ENCODE assay signal across 8 cellular contexts in the genomic region with DNA sequence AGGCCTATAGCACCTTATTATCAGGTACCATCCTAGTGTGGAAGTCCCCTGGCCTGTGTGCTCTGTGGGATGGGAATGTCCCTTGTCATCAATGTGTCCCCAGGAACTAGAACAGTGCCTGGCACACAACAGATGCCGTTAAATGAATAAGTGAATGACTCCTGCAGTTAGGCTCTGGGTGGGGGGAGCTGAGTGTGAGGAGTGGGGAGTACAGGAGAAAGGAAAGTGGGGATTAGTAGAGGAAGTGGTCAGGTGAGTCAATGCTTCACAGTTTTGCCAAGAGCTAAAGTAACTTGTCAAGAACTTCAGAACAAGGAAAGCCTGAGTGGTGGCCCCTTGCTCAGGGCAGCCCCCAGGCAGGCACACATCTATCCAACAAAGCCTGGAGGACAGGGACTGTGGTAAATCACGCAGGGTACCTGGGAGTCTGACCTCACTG. TPM values are rescaled to one million over a fixed set of nuclear protein-coding genes. Genes with fewer than 3 reads are reported as not detected.
DNase-seq lines count a peak whose midpoint lies in the region; ATAC-seq, FAIRE-seq and TF ChIP-seq lines count a peak whose summit lies in the region.

No MANE protein-coding gene starts in this region.

- H3K27ac ChIP-seq in OCI-LY1 (ENCODE audit: low read depth, low read length, poor library complexity, severe bottlenecking) (peak overlapping the region; percentile 99), K562 (ENCODE audit: extremely low read depth, low read depth, low read length) (0 out of 3 replicates have a peak overlapping the region, but pooled peaks have one; percentile 22)

- no peak for ATAC-seq in K562
- ATAC-seq in GM21526 (IDR thresholded peaks at IDR 0.05; ENCODE audit: low FRiP score, unreplicated experiment), result no peak

- 100% methylated on average over 2 of the region's 2 CpGs for WGBS in K562 (ENCODE audit: insufficient coverage, low coverage, missing lambda C conversion rate)

- H3K36me3 ChIP-seq in OCI-LY1 (ENCODE audit: insufficient read depth, low read length), result peaks cover 22% of the 10 kb centered on the region; the same call in 1 of the 2 replicates
- H3K36me3 ChIP-seq in K562 (ENCODE audit: control insufficient read depth, insufficient read depth, low read length), result no peaks in the 10 kb centered on the region

- no TSS peak for BruUV-seq in K562 (replicated peaks; lab: Mats Ljungman, UMichigan)

- peaks cover 73% of the 10 kb centered on the region for H3K4me1 ChIP-seq in OCI-LY1 (ENCODE audit: insufficient read depth, low read length, severe bottlenecking)
- H3K4me1 ChIP-seq in K562 (replicated peaks in 1 of 2; ENCODE audit: control insufficient read depth in 2 of 2, insufficient read depth in 2 of 2, low read length in 2 of 2), result peaks cover 23 to 30% of the 10 kb centered on the region in 2 experiments

- H3K9me3 ChIP-seq in OCI-LY1 (ENCODE audit: low read length) (no peaks in the 10 kb centered on the region), K562 (replicated peaks; ENCODE audit: control insufficient read depth, insufficient read depth, low read depth, low read length) (no peaks in the 10 kb centered on the region)

- H4K20me1 ChIP-seq in OCI-LY1 (ENCODE audit: insufficient read depth, low read length) (no peaks in the 10 kb centered on the region), K562 (replicated peaks; ENCODE audit: control insufficient read depth, insufficient read depth, low read length) (no peaks in the 10 kb centered on the region)

- no peak for TF ChIP-seq POLR2A in K562 (conservative IDR thresholded peaks at IDR 0.05)

- H3K79me2 ChIP-seq in OCI-LY1 (ENCODE audit: insufficient read depth, low read length) (no peaks in the 10 kb centered on the region), K562 (ENCODE audit: control insufficient read depth, insufficient read depth, low read length) (no peaks in the 10 kb centered on the region)

- no peak for TF ChIP-seq EP300 in K562 (IDR thresholded peaks at IDR 0.05; ENCODE audit: low read length)

- CTCF ChIA-PET in K562 (lab: Yijun Ruan, JAX; ENCODE audit: low intra/inter-chr PET ratio), result interaction anchor here (1.2 to 4.6 kb wide), 3 partner anchors 86 to 297 kb away, joined by 3 to 58 read pairs (median 53); no protein-coding TSS in a partner anchor

- no peak for FAIRE-seq in K562 (lab: Jason Lieb, UNC)

- no peaks in the 10 kb centered on the region for H3K9me2 ChIP-seq in OCI-LY1 (ENCODE audit: low read depth, low read length)

- peak; percentile 69 for DNase-seq in activated naive CD4-positive, alpha-beta T cell treated with Interleukin-2 at 50 U/mL for 16 hours
- DNase-seq in activated naive CD4-positive, alpha-beta T cell (lab: John Stamatoyannopoulos, UW), result no peak
- DNase-seq in K562 (ENCODE audit: extremely low read depth in 1 of 4, low spot score in 3 of 4), result no peak
- peak in 2 of 3 donors; percentile 63 to 77 for DNase-seq in stimulated activated CD4-positive, alpha-beta T cell treated with anti-CD3 and anti-CD28 coated beads, TNF-alpha, amount 100 ng/mL, for 48 hours (ENCODE audit: low read depth in 3 of 3)
- no peak for DNase-seq in NCI-H446 (lab: John Stamatoyannopoulos, UW)
- DNase-seq in NCI-H1048 (lab: John Stamatoyannopoulos, UW), result no peak

- in situ Hi-C loops in K562 (cut with MboI), result loop anchor here (10.0 kb wide), 1 partner anchor 171 kb away; no protein-coding TSS in a partner anchor

- H2AFZ ChIP-seq in OCI-LY1 (ENCODE audit: low read length), result no peak overlapping the region
- H2AFZ ChIP-seq in K562 (ENCODE audit: low read depth, low read length), result peak overlapping the region; percentile 97; the same call in 1 of the 2 replicates

- TF ChIP-seq CTCF in OCI-LY1 (IDR thresholded peaks at IDR 0.05; ENCODE audit: low read length), result no peak
- no peak for TF ChIP-seq CTCF in K562 (IDR thresholded peaks at IDR 0.05 in 2 of 3, conservative IDR thresholded peaks at IDR 0.05 in 1 of 3; ENCODE audit: insufficient read depth in 2 of 3, low read depth in 1 of 3, low read length in 3 of 3)

- H3K9ac ChIP-seq in OCI-LY1 (ENCODE audit: low read length) (peak overlapping the region; percentile 80), K562 (ENCODE audit: insufficient read depth in 1 of 2, low read depth in 2 of 2, low read length in 2 of 2) (no peak overlapping the region)

- H3K4me2 ChIP-seq in OCI-LY1 (ENCODE audit: low read length) (peak overlapping the region; percentile 50), K562 (ENCODE audit: insufficient read depth, low read length) (no peak overlapping the region)

- intact Hi-C loops in K562 (cut with micrococcal nuclease), result loop anchor here (2.0 to 10.0 kb wide), 3 partner anchors 89 to 297 kb away; a partner anchor contains a TSS

- H3F3A ChIP-seq in OCI-LY1 (ENCODE audit: insufficient read depth, low read length), result no peaks in the 10 kb centered on the region

- H3K4me3 ChIP-seq in OCI-LY1 (ENCODE audit: low read depth, low read length, poor library complexity, severe bottlenecking) (peak overlapping the region; percentile 21), K562 (no peak overlapping the region)

- TF ChIP-seq RAD21 in K562 (CRISPR knock-in tag; conservative IDR thresholded peaks at IDR 0.05 in 1 of 2, IDR thresholded peaks at IDR 0.05 in 1 of 2), result no peak

- no peaks in the 10 kb centered on the region for H3K9me1 ChIP-seq in K562 (ENCODE audit: control insufficient read depth, insufficient read depth, low read length)

- POLR2A ChIA-PET in K562 (lab: Yijun Ruan, JAX), result interaction anchor here (0.6 to 1.0 kb wide), 3 partner anchors 10 to 249 kb away, joined by 3 to 4 read pairs (median 3); no protein-coding TSS in a partner anchor

- no peaks in the 10 kb centered on the region for H3K27me3 ChIP-seq in OCI-LY1 (ENCODE audit: insufficient read depth, low read length)
- H3K27me3 ChIP-seq in K562 (ENCODE audit: control insufficient read depth in 2 of 2, insufficient read depth in 2 of 2, low read length in 2 of 2), result no peaks in the 10 kb centered on the region

TF ChIP-seq in K562, 482 proteins besides CTCF, POLR2A, EP300 and RAD21 (continues in another document):
- TF ChIP-seq ZKSCAN8 (CRISPR knock-in tag; IDR thresholded peaks at IDR 0.05) (no peak), ZNF140 (CRISPR knock-in tag; IDR thresholded peaks at IDR 0.05) (no peak), FOXK1 (CRISPR knock-in tag; IDR thresholded peaks at IDR 0.05; ENCODE audit: borderline replicate concordance) (no peak), MTA2 (IDR thresholded peaks at IDR 0.05; ENCODE audit: low read depth) (no peak), ZBTB7A (IDR thresholded peaks at IDR 0.05; ENCODE audit: borderline replicate concordance, control insufficient read depth, low read depth, low read length) (no peak)
- TF ChIP-seq, protein P1, sequence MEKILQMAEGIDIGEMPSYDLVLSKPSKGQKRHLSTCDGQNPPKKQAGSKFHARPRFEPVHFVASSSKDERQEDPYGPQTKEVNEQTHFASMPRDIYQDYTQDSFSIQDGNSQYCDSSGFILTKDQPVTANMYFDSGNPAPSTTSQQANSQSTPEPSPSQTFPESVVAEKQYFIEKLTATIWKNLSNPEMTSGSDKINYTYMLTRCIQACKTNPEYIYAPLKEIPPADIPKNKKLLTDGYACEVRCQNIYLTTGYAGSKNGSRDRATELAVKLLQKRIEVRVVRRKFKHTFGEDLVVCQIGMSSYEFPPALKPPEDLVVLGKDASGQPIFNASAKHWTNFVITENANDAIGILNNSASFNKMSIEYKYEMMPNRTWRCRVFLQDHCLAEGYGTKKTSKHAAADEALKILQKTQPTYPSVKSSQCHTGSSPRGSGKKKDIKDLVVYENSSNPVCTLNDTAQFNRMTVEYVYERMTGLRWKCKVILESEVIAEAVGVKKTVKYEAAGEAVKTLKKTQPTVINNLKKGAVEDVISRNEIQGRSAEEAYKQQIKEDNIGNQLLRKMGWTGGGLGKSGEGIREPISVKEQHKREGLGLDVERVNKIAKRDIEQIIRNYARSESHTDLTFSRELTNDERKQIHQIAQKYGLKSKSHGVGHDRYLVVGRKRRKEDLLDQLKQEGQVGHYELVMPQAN (IDR thresholded peaks at IDR 0.05; ENCODE audit: borderline replicate concordance), result no peak

RNA-seq across cellular contexts. Expression of a gene that starts 33.4 kb away (rescaled TPM):
- total RNA-seq in K562 (2011; cell fraction: chromatin; rRNA removed; ENCODE audit: low replicate concordance), result 76.2 and 102 TPM in 2 replicates
- 211 and 214 TPM in 2 replicates for total RNA-seq in K562 (2011; cell fraction: nucleolus; rRNA removed)
- total RNA-seq in K562 (2011; cell fraction: nucleoplasm; rRNA removed), result 181 and 184 TPM in 2 replicates
- 104 and 149 TPM in 2 replicates for total RNA-seq in K562 (2014; rRNA removed)
- 172 and 181 TPM in 2 replicates for total RNA-seq in K562 (2014; rRNA removed; fragmentation: Illumina TruSeq; extraction: Trizol)
- 146 and 162 TPM in 2 replicates for total RNA-seq in K562 (2015; rRNA removed; fragmentation: Illumina TruSeq; extraction: Trizol)
- total RNA-seq in K562 (2021), result 129 and 143 TPM in 2 replicates
- 226 and 263 TPM in 2 replicates for polyA plus RNA-seq in K562 (2011; rRNA removed)
- 583 and 621 TPM in 2 replicates for polyA plus RNA-seq in K562 (2011; cell fraction: cytosol; rRNA removed)
- 58.2 and 70.1 TPM in 2 replicates for polyA plus RNA-seq in K562 (2011; cell fraction: nucleus; rRNA removed)
- polyA plus RNA-seq in K562 (2012), result 192 and 212 TPM in 2 replicates
- 244 and 260 TPM in 2 replicates for polyA plus RNA-seq in K562 (2014; fragmentation: Illumina TruSeq; extraction: Trizol)
- polyA plus RNA-seq in K562 (2014; fragmentation: Nextera tagmentation; extraction: Ambion mirVana), result 100 to 1,000 TPM; 585 to 617 TPM
- 222 and 233 TPM in 2 replicates for polyA plus RNA-seq in K562 (2014; rRNA removed)
- polyA minus RNA-seq in K562 (2011; rRNA and poly(A)+ RNA removed), result 87.6 and 98.8 TPM in 2 replicates
- polyA minus RNA-seq in K562 (2011; cell fraction: cytosol; rRNA and poly(A)+ RNA removed), result 44.4 and 50.8 TPM in 2 replicates
- 25.7 and 34.2 TPM in 2 replicates for polyA minus RNA-seq in K562 (2011; cell fraction: nucleus; rRNA and poly(A)+ RNA removed)

RNA-seq across cellular contexts. Expression of a gene that starts 42.5 kb away (rescaled TPM):
- total RNA-seq in K562 (2011; cell fraction: chromatin; rRNA removed; ENCODE audit: low replicate concordance), result 13.4 and 20.8 TPM in 2 replicates
- total RNA-seq in K562 (2011; cell fraction: nucleolus; rRNA removed), result 16.6 and 18.5 TPM in 2 replicates
- 18.2 and 20.5 TPM in 2 replicates for total RNA-seq in K562 (2011; cell fraction: nucleoplasm; rRNA removed)
- total RNA-seq in K562 (2014; rRNA removed), result 4.2 and 4.4 TPM in 2 replicates
- total RNA-seq in K562 (2014; rRNA removed; fragmentation: Illumina TruSeq; extraction: Trizol), result 3.9 and 4.3 TPM in 2 replicates
- 3.3 and 3.6 TPM in 2 replicates for total RNA-seq in K562 (2015; rRNA removed; fragmentation: Illumina TruSeq; extraction: Trizol)
- total RNA-seq in K562 (2021), result 8.5 and 9.5 TPM in 2 replicates
- polyA plus RNA-seq in K562 (2011; rRNA removed), result 12.0 TPM in 2 replicates
- polyA plus RNA-seq in K562 (2011; cell fraction: cytosol; rRNA removed), result 11.7 and 15.8 TPM in 2 replicates
- polyA plus RNA-seq in K562 (2011; cell fraction: nucleus; rRNA removed), result 11.2 and 13.5 TPM in 2 replicates
- polyA plus RNA-seq in K562 (2012), result 8.1 and 19.7 TPM in 2 replicates
- polyA plus RNA-seq in K562 (2014; fragmentation: Illumina TruSeq; extraction: Trizol), result 9.8 and 10.0 TPM in 2 replicates
- 1 to 10 TPM; 7.2 to 9.1 TPM for polyA plus RNA-seq in K562 (2014; fragmentation: Nextera tagmentation; extraction: Ambion mirVana)
- 5.5 and 6.6 TPM in 2 replicates for polyA plus RNA-seq in K562 (2014; rRNA removed)
- polyA minus RNA-seq in K562 (2011; rRNA and poly(A)+ RNA removed), result 7.3 and 10.4 TPM in 2 replicates
- 4.4 and 6.1 TPM in 2 replicates for polyA minus RNA-seq in K562 (2011; cell fraction: cytosol; rRNA and poly(A)+ RNA removed)
- polyA minus RNA-seq in K562 (2011; cell fraction: nucleus; rRNA and poly(A)+ RNA removed), result 6.5 and 6.7 TPM in 2 replicates

Comparison
In these comparisons a context has a peak if more than half of its experiments do, and no peak if none do; other contexts are left out.
1. DNase-seq: peak in activated naive CD4-positive, alpha-beta T cell treated with Interleukin-2 at 50 U/mL for 16 hours (single experiment) and stimulated activated CD4-positive, alpha-beta T cell treated with anti-CD3 and anti-CD28 coated beads, TNF-alpha, amount 100 ng/mL, for 48 hours (2 of 3); none in activated naive CD4-positive, alpha-beta T cell (0 of 4), K562 (0 of 4), NCI-H446 (0 of 2) and NCI-H1048 (single experiment).